In the genomic region with DNA sequence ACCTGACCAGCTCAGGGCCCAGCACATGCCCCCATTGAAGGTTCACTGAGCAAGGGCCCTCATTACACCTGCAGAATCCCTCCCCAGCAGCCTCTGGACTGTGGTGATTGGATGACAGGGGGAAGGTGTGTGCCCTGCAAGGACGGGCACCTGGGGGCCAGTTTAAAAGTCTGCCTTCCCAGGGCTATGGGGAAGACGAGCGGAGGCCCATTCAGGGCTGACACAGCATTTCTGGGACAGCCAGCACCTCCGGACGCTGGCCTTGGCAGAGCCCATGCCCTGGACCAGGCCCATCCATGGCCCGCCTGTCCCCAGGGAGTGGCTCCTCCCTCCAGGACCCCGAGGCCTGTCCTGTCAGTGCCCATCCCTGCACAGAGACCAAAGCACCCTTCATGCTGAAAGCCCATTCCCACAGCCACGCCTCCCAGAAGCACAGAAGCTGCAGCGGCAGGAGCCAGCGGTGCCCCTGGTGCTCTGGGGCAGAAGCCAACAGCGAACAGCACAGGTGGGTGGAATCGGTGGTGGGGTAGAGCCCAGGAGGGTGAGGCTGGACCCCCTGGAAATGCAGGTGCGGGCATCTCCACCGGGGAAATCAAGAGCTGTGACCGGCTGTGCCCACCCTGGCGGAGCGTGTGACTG, we compare ENCODE assay signal across 15 cellular contexts.
"Had no signal": no experiment of that assay in that cellular context is flagged by ENCODE, and none has a peak within 500 bp of the region (broad histone marks: within the 10 kb centered on the region; RNA-seq: fewer than 3 reads in every experiment).

No MANE protein-coding gene starts in this region.

- H3K27me3 ChIP-seq: foreskin keratinocyte, ovary had no signal

- H3K4me3 ChIP-seq: lung, ovary, SK-N-MC had no signal

- H3K27ac ChIP-seq: foreskin keratinocyte, ovary, SK-N-MC had no signal

- H3K4me1 ChIP-seq: foreskin keratinocyte had no signal

- ATAC-seq: activated CD4-positive, CD25-positive, alpha-beta regulatory T cell treated with anti-CD3 and anti-CD28 coated beads, Interleukin-2, amount 50 U/mL, for 24 hours; foreskin keratinocyte had no signal

- H3K9me3 ChIP-seq: ovary had no signal

- DNase-seq: activated gamma-delta T cell; activated naive CD8-positive, alpha-beta T cell treated with anti-CD3 and anti-CD28 coated beads for 36 hours; cortex of kidney; effector CD8-positive, alpha-beta T cell; foreskin keratinocyte; glutamatergic neuron; hypothalamus; kidney glomerular epithelial cell; stimulated activated CD4-positive, alpha-beta T cell treated with anti-CD3 and anti-CD28 coated beads, Interleukin-4, amount 100 ng/mL, for 1 hour; stimulated activated naive CD4-positive, alpha-beta T cell; trophoblast cell had no signal

- H3K36me3 ChIP-seq: ovary had no signal
